Comparison of ENCODE assay signal across 1 cellular context in genomic region chr1:3796215-3797193, GRCh38.
TF ChIP-seq lines count a peak whose summit lies in the region.

TSS of gene LRRC47 (minus strand) at chr1:3796498. CDS start at chr1:3796476, 22 bp downstream.

TF ChIP-seq in HepG2, 621 proteins besides CTCF, POLR2A, EP300 and RAD21 (continued from another document and continues in another):
- TF ChIP-seq ZNF318 (CRISPR knock-in tag; IDR thresholded peaks at IDR 0.05), result no peak
- no peak for TF ChIP-seq NFE2L1 (CRISPR knock-in tag; IDR thresholded peaks at IDR 0.05; ENCODE audit: borderline replicate concordance)
- no peak for TF ChIP-seq ZNF468 (CRISPR knock-in tag; IDR thresholded peaks at IDR 0.05)
- TF ChIP-seq ZNF343 (CRISPR knock-in tag; IDR thresholded peaks at IDR 0.05), result peak; percentile 66; the same call in 1 of the 2 replicates
- TF ChIP-seq AHR (CRISPR knock-in tag; IDR thresholded peaks at IDR 0.05), result peak; percentile 46; the same call in 1 of the 2 replicates
- TF ChIP-seq HES4 (CRISPR knock-in tag; IDR thresholded peaks at IDR 0.05; ENCODE audit: borderline replicate concordance), result no peak
- TF ChIP-seq ZFP82 (CRISPR knock-in tag; IDR thresholded peaks at IDR 0.05; ENCODE audit: borderline replicate concordance), result peak; percentile 66; the same call in 1 of the 2 replicates
- peak; percentile 44; the same call in 1 of the 2 replicates for TF ChIP-seq PHF21A (CRISPR knock-in tag; IDR thresholded peaks at IDR 0.05)
- TF ChIP-seq SRSF1 (optimal IDR thresholded peaks at IDR 0.05; ENCODE audit: low read depth, low read length), result no peak
- no peak for TF ChIP-seq TEF (CRISPR knock-in tag; IDR thresholded peaks at IDR 0.05)
- peak; percentile 85 for TF ChIP-seq ZGPAT (CRISPR knock-in tag; IDR thresholded peaks at IDR 0.05)
- TF ChIP-seq ZNF510 (CRISPR knock-in tag; IDR thresholded peaks at IDR 0.05; ENCODE audit: low read depth), result 0 out of 2 replicates have a peak, but pooled peaks have one; percentile 3
- 0 out of 2 replicates have a peak, but pooled peaks have one; percentile 32 for TF ChIP-seq ZNF816 (CRISPR knock-in tag; IDR thresholded peaks at IDR 0.05; ENCODE audit: borderline replicate concordance)
- no peak for TF ChIP-seq NFIB (CRISPR knock-in tag; IDR thresholded peaks at IDR 0.05; ENCODE audit: borderline replicate concordance)
- 0 out of 2 replicates have a peak, but pooled peaks have one; percentile 36 for TF ChIP-seq ZNF34 (CRISPR knock-in tag; IDR thresholded peaks at IDR 0.05; ENCODE audit: borderline replicate concordance)
- no peak for TF ChIP-seq DDIT3 (CRISPR knock-in tag; IDR thresholded peaks at IDR 0.05)
- TF ChIP-seq BATF2 (CRISPR knock-in tag; IDR thresholded peaks at IDR 0.05), result 0 out of 2 replicates have a peak, but pooled peaks have one; percentile 35
- no peak for TF ChIP-seq MXD1 (CRISPR knock-in tag; IDR thresholded peaks at IDR 0.05)
- no peak for TF ChIP-seq ZNF772 (CRISPR knock-in tag; IDR thresholded peaks at IDR 0.05)
- TF ChIP-seq REXO4 (CRISPR knock-in tag; IDR thresholded peaks at IDR 0.05; ENCODE audit: borderline replicate concordance), result no peak
- no peak for TF ChIP-seq ATF7 (IDR thresholded peaks at IDR 0.05)
- TF ChIP-seq ATF7 (CRISPR knock-in tag; IDR thresholded peaks at IDR 0.05), result no peak
- no peak; the same call in 1 of the 2 replicates for TF ChIP-seq GLI4 (CRISPR knock-in tag; IDR thresholded peaks at IDR 0.05; ENCODE audit: borderline replicate concordance)
- no peak; the same call in 1 of the 2 replicates for TF ChIP-seq ZNF746 (CRISPR knock-in tag; IDR thresholded peaks at IDR 0.05)
- TF ChIP-seq XBP1 (CRISPR knock-in tag; IDR thresholded peaks at IDR 0.05), result no peak
- TF ChIP-seq TRIM24 (CRISPR knock-in tag; IDR thresholded peaks at IDR 0.05), result no peak
- TF ChIP-seq SSRP1 (CRISPR knock-in tag; IDR thresholded peaks at IDR 0.05), result no peak
- TF ChIP-seq ZNF558 (CRISPR knock-in tag; IDR thresholded peaks at IDR 0.05; ENCODE audit: borderline replicate concordance), result no peak; the same call in 1 of the 2 replicates
- TF ChIP-seq ZBED4 (CRISPR knock-in tag; IDR thresholded peaks at IDR 0.05; ENCODE audit: borderline replicate concordance), result no peak
- TF ChIP-seq ZNF670 (CRISPR knock-in tag; IDR thresholded peaks at IDR 0.05; ENCODE audit: borderline replicate concordance), result peak; percentile 89
- TF ChIP-seq SP1 (IDR thresholded peaks at IDR 0.05), result no peak
- peak; percentile 64 for TF ChIP-seq SP1 (CRISPR knock-in tag; IDR thresholded peaks at IDR 0.05)
- no peak; the same call in 1 of the 2 replicates for TF ChIP-seq IRX3 (CRISPR knock-in tag; IDR thresholded peaks at IDR 0.05; ENCODE audit: borderline replicate concordance, low read depth)
- TF ChIP-seq MBD4 (IDR thresholded peaks at IDR 0.05; ENCODE audit: borderline replicate concordance, low read length), result no peak
- TF ChIP-seq TFDP1 (CRISPR knock-in tag; IDR thresholded peaks at IDR 0.05; ENCODE audit: borderline replicate concordance), result peak; percentile 66; the same call in 1 of the 2 replicates
- peak; percentile 52; the same call in 1 of the 2 replicates for TF ChIP-seq GMEB2 (CRISPR knock-in tag; IDR thresholded peaks at IDR 0.05; ENCODE audit: low read depth)
- peak; percentile 65; the same call in 1 of the 2 replicates for TF ChIP-seq HOXA5 (CRISPR knock-in tag; IDR thresholded peaks at IDR 0.05)
- no peak for TF ChIP-seq SUZ12 (IDR thresholded peaks at IDR 0.05; ENCODE audit: low read depth, low read length)
- TF ChIP-seq IKZF5 (CRISPR knock-in tag; IDR thresholded peaks at IDR 0.05), result peak; percentile 91; the same call in 1 of the 2 replicates
- peak; percentile 67 for TF ChIP-seq RXRA (CRISPR knock-in tag; IDR thresholded peaks at IDR 0.05)
- 0 out of 2 replicates have a peak, but pooled peaks have one; percentile 28 for TF ChIP-seq PPARG (CRISPR knock-in tag; conservative IDR thresholded peaks at IDR 0.05)
- 0 out of 2 replicates have a peak, but pooled peaks have one; percentile 47 for TF ChIP-seq TBP (CRISPR knock-in tag; IDR thresholded peaks at IDR 0.05)
- peak; percentile 60; the same call in 1 of the 2 replicates for TF ChIP-seq ERF (CRISPR knock-in tag; IDR thresholded peaks at IDR 0.05)
- TF ChIP-seq SP2 (CRISPR knock-in tag; IDR thresholded peaks at IDR 0.05), result peak; percentile 81
- no peak for TF ChIP-seq TCF7L2 (IDR thresholded peaks at IDR 0.05; ENCODE audit: low read depth, low read length)
